ENCODE assay signal across 1 cellular context in genomic region chr2:237694423-237695194, GRCh38.
TF ChIP-seq lines count a peak whose summit lies in the region.

No MANE protein-coding gene starts in this region.

TF ChIP-seq in IMR-90, 13 proteins besides CTCF, POLR2A, EP300 and RAD21 (continued from another document):
- TF ChIP-seq ELK1 (IDR thresholded peaks at IDR 0.05; ENCODE audit: borderline replicate concordance, low read depth, low read length): no peak
- no peak for TF ChIP-seq FOS (IDR thresholded peaks at IDR 0.05; ENCODE audit: low read depth, low read length)
- no peak for TF ChIP-seq RFX5 (IDR thresholded peaks at IDR 0.05; ENCODE audit: low read depth, low read length)
- TF ChIP-seq MAZ (IDR thresholded peaks at IDR 0.05; ENCODE audit: borderline replicate concordance, low read depth, low read length): no peak
TF ChIP-seq in IMR-90: peak in this region for 0.
